1 cellular context compared by ENCODE assay signal in genomic region chr3:129120254-129121004, GRCh38.
TF ChIP-seq lines count a peak whose summit lies in the region.

No MANE protein-coding gene starts in this region.

TF ChIP-seq in HEK293, 187 proteins besides CTCF, POLR2A, EP300 and RAD21 (continued from another document):
- TF ChIP-seq INSM2 (tag by site-specific recombination; IDR thresholded peaks at IDR 0.05) (no peak), ZNF24 (tag by site-specific recombination; IDR thresholded peaks at IDR 0.05) (no peak), ZNF112 (tag by site-specific recombination; IDR thresholded peaks at IDR 0.05) (no peak), ZNF704 (tag by site-specific recombination; IDR thresholded peaks at IDR 0.05) (no peak), ZBTB11 (tag by site-specific recombination; conservative IDR thresholded peaks at IDR 0.05; ENCODE audit: low read depth) (peak; percentile 26; the same call in 1 of the 2 replicates), ZEB2 (tag by site-specific recombination; IDR thresholded peaks at IDR 0.05) (0 out of 2 replicates have a peak, but pooled peaks have one; percentile 15), ZNF645 (tag by site-specific recombination; IDR thresholded peaks at IDR 0.05) (no peak), FEZF1 (tag by site-specific recombination; IDR thresholded peaks at IDR 0.05) (no peak), SP2 (tag by site-specific recombination; IDR thresholded peaks at IDR 0.05) (peak; percentile 69), ZBTB17 (tag by site-specific recombination; IDR thresholded peaks at IDR 0.05) (0 out of 2 replicates have a peak, but pooled peaks have one; percentile 28), ZNF266 (tag by site-specific recombination; IDR thresholded peaks at IDR 0.05; ENCODE audit: low read depth) (no peak), SALL2 (tag by site-specific recombination; IDR thresholded peaks at IDR 0.05; ENCODE audit: borderline replicate concordance) (no peak), GLIS1 (tag by site-specific recombination; IDR thresholded peaks at IDR 0.05) (peak; percentile 87), PRDM10 (tag by site-specific recombination; IDR thresholded peaks at IDR 0.05) (peak; percentile 62), ZNF132 (tag by site-specific recombination; IDR thresholded peaks at IDR 0.05; ENCODE audit: borderline replicate concordance) (no peak), ZNF221 (tag by site-specific recombination; IDR thresholded peaks at IDR 0.05; ENCODE audit: borderline replicate concordance) (no peak), ZNF184 (tag by site-specific recombination; IDR thresholded peaks at IDR 0.05) (no peak), ZSCAN16 (tag by site-specific recombination; IDR thresholded peaks at IDR 0.05) (no peak), ZNF791 (tag by site-specific recombination; IDR thresholded peaks at IDR 0.05) (no peak), ZNF274 (IDR thresholded peaks at IDR 0.05; ENCODE audit: low read length) (no peak), ZNF274 (tag by site-specific recombination; IDR thresholded peaks at IDR 0.05; ENCODE audit: borderline replicate concordance) (no peak), ZNF366 (tag by site-specific recombination; conservative IDR thresholded peaks at IDR 0.05) (no peak), ZNF747 (tag by site-specific recombination; IDR thresholded peaks at IDR 0.05) (no peak), ZNF146 (tag by site-specific recombination; IDR thresholded peaks at IDR 0.05) (no peak), TSHZ1 (tag by site-specific recombination; IDR thresholded peaks at IDR 0.05; ENCODE audit: borderline replicate concordance) (no peak), ZNF341 (tag by site-specific recombination; IDR thresholded peaks at IDR 0.05; ENCODE audit: low read depth) (peak; percentile 90), ZNF280C (tag by site-specific recombination; IDR thresholded peaks at IDR 0.05) (no peak), ZNF121 (tag by site-specific recombination; IDR thresholded peaks at IDR 0.05) (no peak), ZNF544 (tag by site-specific recombination; IDR thresholded peaks at IDR 0.05) (no peak), ZNF391 (tag by site-specific recombination; IDR thresholded peaks at IDR 0.05; ENCODE audit: borderline replicate concordance, low read depth) (no peak), ZNF670 (tag by site-specific recombination; IDR thresholded peaks at IDR 0.05; ENCODE audit: low read depth) (no peak), ZNF394 (tag by site-specific recombination; IDR thresholded peaks at IDR 0.05; ENCODE audit: borderline replicate concordance) (no peak), GLI4 (tag by site-specific recombination; IDR thresholded peaks at IDR 0.05) (no peak), ZNF239 (tag by site-specific recombination; IDR thresholded peaks at IDR 0.05) (no peak), MEIS1 (CRISPR knock-in tag; IDR thresholded peaks at IDR 0.05; ENCODE audit: borderline replicate concordance) (no peak), ZNF514 (tag by site-specific recombination; IDR thresholded peaks at IDR 0.05) (no peak), ZNF335 (tag by site-specific recombination; conservative IDR thresholded peaks at IDR 0.05) (0 out of 2 replicates have a peak, but pooled peaks have one; percentile 24), SP3 (tag by site-specific recombination; IDR thresholded peaks at IDR 0.05) (peak; percentile 19), ZNF558 (tag by site-specific recombination; IDR thresholded peaks at IDR 0.05) (no peak), KLF9 (tag by site-specific recombination; IDR thresholded peaks at IDR 0.05; ENCODE audit: low read depth) (peak; percentile 66)
TF ChIP-seq in HEK293: peak in this region for 13.
